In the genomic region with DNA sequence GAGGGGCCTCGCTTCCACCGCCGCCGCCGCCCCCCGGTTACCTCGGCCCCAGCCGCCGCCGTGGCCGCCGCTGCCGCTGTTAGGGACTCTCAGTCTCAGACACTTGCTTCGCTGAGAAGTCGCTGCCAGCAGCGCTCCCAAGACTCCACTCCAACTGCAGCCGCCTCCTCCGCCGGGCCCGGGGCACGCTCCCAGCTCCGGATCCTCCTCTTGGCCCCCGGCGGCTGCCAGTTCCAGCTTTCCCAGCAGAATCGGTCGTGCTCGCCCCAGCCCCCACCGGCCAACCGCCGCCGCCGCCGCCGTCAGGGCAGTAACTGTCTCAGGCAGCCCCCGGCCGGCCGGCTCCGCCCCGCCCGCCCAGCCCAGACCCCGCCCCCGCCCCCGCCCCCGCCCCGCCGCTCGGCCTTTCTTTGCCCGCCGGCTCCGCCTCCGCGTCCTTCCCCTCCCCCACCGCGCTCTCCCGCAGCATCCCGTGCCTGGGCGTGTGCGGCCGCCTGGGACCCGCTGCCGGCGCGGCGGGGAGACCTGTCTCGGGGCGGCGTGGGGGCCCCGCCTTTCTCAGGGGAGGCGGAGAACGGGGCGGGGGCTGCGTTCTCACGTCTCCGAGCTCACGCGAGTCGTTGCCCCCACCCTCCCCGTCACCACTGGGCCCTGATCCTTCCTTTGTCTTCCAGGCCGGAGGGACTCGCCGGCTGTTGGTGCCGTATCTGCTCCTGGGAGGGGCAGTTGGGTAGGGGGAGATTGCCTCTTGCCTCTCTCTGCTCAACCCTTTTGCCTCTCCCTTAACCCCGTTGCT, we compare ENCODE assay signal across 9 cellular contexts. TPM values are rescaled to one million over a fixed set of nuclear protein-coding genes. Genes with fewer than 3 reads are reported as not detected.
DNase-seq lines count a peak whose midpoint lies in the region; ATAC-seq, FAIRE-seq and TF ChIP-seq lines count a peak whose summit lies in the region.
"Had no signal": no experiment of that assay in that cellular context is flagged by ENCODE, and none has a peak within 500 bp of the region (broad histone marks: within the 10 kb centered on the region; RNA-seq: fewer than 3 reads in every experiment).

ANKRD50 (minus strand) TSS at position 316 of the 796 bp plus-strand sequence. CDS start 2,221 bp downstream, outside the sequence.

- H3K27ac Mint-ChIP-seq in CD4-positive, alpha-beta T cell: peak within 1 kb of the TSS; percentile 70
- peak within 1 kb of the TSS; percentile 43 for H3K27ac Mint-ChIP-seq in memory B cell

- peak within 1 kb of the TSS; percentile 62 for H2BK120ac ChIP-seq in H1 (replicated peaks; ENCODE audit: low read depth, low read length)

- no peaks in the 10 kb centered on the region for H3K36me3 Mint-ChIP-seq in CD4-positive, alpha-beta T cell (ENCODE audit: low read depth)
- H3K36me3 Mint-ChIP-seq in memory B cell: no peaks in the 10 kb centered on the region

- peak within 1 kb of the TSS; percentile 84 for H3K18ac ChIP-seq in H1 (ENCODE audit: extremely low read depth, low read length)

- TF ChIP-seq EP300 in H1 (IDR thresholded peaks at IDR 0.05; ENCODE audit: borderline replicate concordance in 1 of 2, low read depth in 2 of 2, low read length in 2 of 2): 0 out of 3 replicates have a peak, but pooled peaks of 1 of the 2 experiments have one; percentile 54

- peaks cover 8% of the 10 kb centered on the region for H3K4me1 Mint-ChIP-seq in CD4-positive, alpha-beta T cell (ENCODE audit: low read depth)
- H3K4me1 Mint-ChIP-seq in memory B cell: peaks cover 5% of the 10 kb centered on the region

- TF ChIP-seq CTCF in CD4-positive, alpha-beta T cell (IDR thresholded peaks at IDR 0.05): no peak
- no peak for TF ChIP-seq CTCF in H1 (IDR thresholded peaks at IDR 0.05; ENCODE audit: control extremely low read depth in 1 of 3, insufficient read depth in 1 of 3, low read depth in 1 of 3, low read length in 3 of 3)

- H3K9me3 Mint-ChIP-seq in CD4-positive, alpha-beta T cell: no peaks in the 10 kb centered on the region
- H3K9me3 Mint-ChIP-seq in memory B cell: peaks cover 3% of the 10 kb centered on the region

- H3K4ac ChIP-seq in H1 (replicated peaks; ENCODE audit: insufficient read length, low read depth, low read length): peak within 1 kb of the TSS; percentile 62

- H3K14ac ChIP-seq in H1 (ENCODE audit: insufficient read length): peak within 1 kb of the TSS; percentile 25

- peak within 1 kb of the TSS; percentile 63 to 81 for H3K4me2 ChIP-seq in H1 (ENCODE audit: insufficient read depth in 1 of 2, low read depth in 2 of 2, low read length in 2 of 2)

- H2BK15ac ChIP-seq in H1 (ENCODE audit: low read length): no peak within 1 kb of the TSS

- no peak for FAIRE-seq in H1 (lab: Jason Lieb, UNC)
- FAIRE-seq: islet of Langerhans had no signal

- TF ChIP-seq RAD21 in H1 (IDR thresholded peaks at IDR 0.05 in 1 of 2, conservative IDR thresholded peaks at IDR 0.05 in 1 of 2; ENCODE audit: low read depth in 2 of 2, low read length in 2 of 2): peak in 1 of 2 experiments; percentile 14

- peaks cover 7% of the 10 kb centered on the region for H3K23me2 ChIP-seq in H1 (ENCODE audit: low read depth, low read length)

- peak within 1 kb of the TSS; percentile 91 for H4K5ac ChIP-seq in H1 (ENCODE audit: insufficient read length, low read depth, low read length)

- H3K27ac ChIP-seq in CD4-positive, alpha-beta T cell (ENCODE audit: low read depth, low read length): no peak within 1 kb of the TSS
- peak within 1 kb of the TSS; percentile 95 for H3K27ac ChIP-seq in H1 (ENCODE audit: low read depth, low read length)

- 2% methylated on average over 39 of the region's 83 CpGs; no CpG with 5 or more reads in 1 of the 2 experiments for WGBS in H1 (ENCODE audit: extremely low coverage in 1 of 2, insufficient coverage in 1 of 2, insufficient read length in 1 of 2, insufficient replicate concordance in 2 of 2, low coverage in 1 of 2, low lambda C conversion rate in 2 of 2, missing lambda C conversion rate in 1 of 2), 2 experiments

- H3K79me1 ChIP-seq in H1 (ENCODE audit: low read depth, low read length): no peaks in the 10 kb centered on the region

- H2BK12ac ChIP-seq in H1 (ENCODE audit: low read depth, low read length): peak within 1 kb of the TSS; percentile 95; the same call in 1 of the 2 replicates

- CTCF ChIA-PET in CD4-positive, alpha-beta T cell (lab: Charles Lee): no interaction called here
- CTCF ChIA-PET in H1 (lab: Charles Lee; ENCODE audit: partially characterized antibody): no interaction called here

- no peak within 1 kb of the TSS; the same call in 1 of the 2 replicates for H2BK20ac ChIP-seq in H1 (ENCODE audit: low read length)

- H3K56ac ChIP-seq in H1 (replicated peaks; ENCODE audit: insufficient read length, low read depth, low read length): peak within 1 kb of the TSS; percentile 63

- H2BK5ac ChIP-seq in H1 (ENCODE audit: low read depth, low read length): peak within 1 kb of the TSS; percentile 79

- no peaks in the 10 kb centered on the region for H3K27me3 ChIP-seq in CD4-positive, alpha-beta T cell (ENCODE audit: control insufficient read depth, insufficient read depth, low read length)
- no peaks in the 10 kb centered on the region for H3K27me3 ChIP-seq in H1 (replicated peaks in 1 of 4; ENCODE audit: control insufficient read depth in 3 of 4, extremely low read depth in 1 of 4, insufficient read depth in 3 of 4, low read length in 3 of 4)

- DNase-seq in CD4-positive, alpha-beta T cell: peak; percentile 15 to 62 (median 48)
- DNase-seq in NCI-H748 treated with DMSO at 0.1 percent for 48 hours (lab: John Stamatoyannopoulos, UW) (peak; percentile 75), H1 (ENCODE audit: low read depth in 1 of 2, low spot score in 2 of 2) (peak; percentile 87), memory B cell (ENCODE audit: low spot score in 2 of 2) (peak; percentile 9 to 34)
- DNase-seq in activated CD8-positive, alpha-beta memory T cell treated with anti-CD3 and anti-CD28 coated beads for 24 hours: peak; percentile 82
- peak; percentile 12 to 54 (median 19) for DNase-seq in stimulated activated CD4-positive, alpha-beta T cell treated with anti-CD3 and anti-CD28 coated beads, TNF-alpha, amount 100 ng/mL, for 48 hours (ENCODE audit: low read depth in 3 of 3)

- no peaks in the 10 kb centered on the region for H3K27me3 Mint-ChIP-seq in CD4-positive, alpha-beta T cell
- H3K27me3 Mint-ChIP-seq in memory B cell: peaks cover 13% of the 10 kb centered on the region

- peaks cover 7 to 11% of the 10 kb centered on the region in 2 experiments for H4K20me1 ChIP-seq in H1 (replicated peaks in 1 of 2; ENCODE audit: control insufficient read depth in 1 of 2, insufficient read depth in 2 of 2, low read length in 2 of 2)

- peak within 1 kb of the TSS; percentile 28 for H2AFZ ChIP-seq in H1 (ENCODE audit: low read length)

- H3K9me3 ChIP-seq in CD4-positive, alpha-beta T cell (ENCODE audit: control insufficient read depth, low read length): no peaks in the 10 kb centered on the region
- no peaks in the 10 kb centered on the region for H3K9me3 ChIP-seq in H1 (ENCODE audit: insufficient read depth in 2 of 2, low read depth in 1 of 2, low read length in 1 of 2)

- peak; percentile 82 for ATAC-seq in CD4-positive, alpha-beta T cell (ENCODE audit: poor library complexity)
- ATAC-seq in GM19438 (IDR thresholded peaks at IDR 0.05; ENCODE audit: low read depth, unreplicated experiment): peak; percentile 57
- peak; percentile 53 for ATAC-seq in HG03565 (IDR thresholded peaks at IDR 0.05; ENCODE audit: unreplicated experiment)
- ATAC-seq in memory B cell (ENCODE audit: low read depth): peak; percentile 69

- H3K4me3 ChIP-seq in H1 (ENCODE audit: extremely low read depth in 1 of 4, insufficient read depth in 2 of 4, low read depth in 3 of 4, low read length in 4 of 4): peak within 1 kb of the TSS; percentile 82 to 94 (median 88)

- POLR2A ChIA-PET in CD4-positive, alpha-beta T cell (lab: Charles Lee): no interaction called here
- POLR2A ChIA-PET in H1 (lab: Charles Lee; ENCODE audit: partially characterized antibody): interaction anchor here (0.6 to 2.2 kb wide), 10 partner anchors 10 to 480 kb away, joined by 3 to 7 read pairs (median 4); no protein-coding TSS in a partner anchor

- peak within 1 kb of the TSS; percentile 72 to 88 (median 78) for H3K9ac ChIP-seq in H1 (replicated peaks in 1 of 4; ENCODE audit: extremely low read depth in 1 of 4, low read depth in 3 of 4, low read length in 3 of 4)

- H3K23ac ChIP-seq in H1 (ENCODE audit: insufficient read length): no peak within 1 kb of the TSS

- peak in 1 of 2 experiments; percentile 75; a peak in 2 of 3 replicates for TF ChIP-seq POLR2A in H1 (IDR thresholded peaks at IDR 0.05; ENCODE audit: control extremely low read depth in 1 of 2, low read depth in 2 of 2, low read length in 2 of 2)

- peak within 1 kb of the TSS; percentile 96 for H3K4me3 Mint-ChIP-seq in CD4-positive, alpha-beta T cell
- H3K4me3 Mint-ChIP-seq in memory B cell: peak within 1 kb of the TSS; percentile 83

- H4K91ac ChIP-seq in H1 (replicated peaks; ENCODE audit: insufficient read length, low read length): peak within 1 kb of the TSS; percentile 36

- H2AK5ac ChIP-seq in H1 (ENCODE audit: low read depth, low read length): peak within 1 kb of the TSS; percentile 11; the same call in 1 of the 2 replicates

- H3K79me2 ChIP-seq in H1 (ENCODE audit: control insufficient read depth in 1 of 2, insufficient read depth in 2 of 2, low read length in 2 of 2): peaks cover 19 to 43% of the 10 kb centered on the region in 2 experiments; a peak in 3 of 4 replicates

- intact Hi-C loops in CD4-positive, alpha-beta T cell (cut with DNase I, micrococcal nuclease): loop anchor here (10.0 kb wide), 2 partner anchors 1318 to 1328 kb away; partner anchors contain the start of gene SPRY1 (in 1 of the 2)

- peaks cover 0 to 7% (median 0%) of the 10 kb centered on the region in 4 experiments; a peak in 1 of 8 replicates for H3K36me3 ChIP-seq in H1 (ENCODE audit: control insufficient read depth in 2 of 4, insufficient read depth in 4 of 4, low read length in 3 of 4)

- H4K8ac ChIP-seq in H1 (ENCODE audit: extremely low read depth, insufficient read depth, low read length): peak within 1 kb of the TSS; percentile 94

- peaks cover 0 to 10% (median 4%) of the 10 kb centered on the region in 4 experiments; a peak in 4 of 7 replicates for H3K4me1 ChIP-seq in H1 (replicated peaks in 1 of 4; ENCODE audit: control insufficient read depth in 3 of 4, insufficient read depth in 4 of 4, low read length in 3 of 4)

TF ChIP-seq in H1, 55 proteins besides CTCF, POLR2A, EP300 and RAD21 (continues in another document):
- TF ChIP-seq POLR2AphosphoS5 (IDR thresholded peaks at IDR 0.05; ENCODE audit: low read depth, low read length) (peak; percentile 73), CHD2 (IDR thresholded peaks at IDR 0.05; ENCODE audit: low read length) (peak; percentile 73)

RNA-seq across cellular contexts. Expression of gene ANKRD50, which starts in this region (rescaled TPM):
- total RNA-seq in CD4-positive, alpha-beta T cell: under 1 TPM; 0.27 to 0.36 TPM
- 23.3 and 25.0 TPM in 2 replicates for total RNA-seq in H1 (2021; fragmentation: NEBNext Ultra II Directional; extraction: Animal tissue kit (Norgen Biotek cat#: 25700))
- 4.6 and 8.5 TPM in 2 replicates for polyA plus RNA-seq in H1 (2011; rRNA removed)
- polyA plus RNA-seq in H1 (2011; cell fraction: cytosol; rRNA removed): 7.6 TPM
- polyA plus RNA-seq in H1 (2011; cell fraction: nucleus; rRNA removed): 5.4 TPM
- 13.2 to 25.4 TPM (median 18.5 TPM) in 4 replicates for polyA plus RNA-seq in H1 (2012, experiment 1 of 2)
- polyA plus RNA-seq in H1 (2012, experiment 2 of 2): 0.73 TPM
- 9.3 TPM for polyA plus RNA-seq in H1 (2013, experiment 1 of 2)
- 8.8 TPM for polyA plus RNA-seq in H1 (2013, experiment 2 of 2)
- polyA minus RNA-seq in H1 (2011; rRNA and poly(A)+ RNA removed): 57.9 and 82.0 TPM in 2 replicates
- polyA minus RNA-seq in H1 (2011; cell fraction: cytosol; rRNA and poly(A)+ RNA removed): 24.9 TPM
- polyA minus RNA-seq in H1 (2011; cell fraction: nucleus; rRNA and poly(A)+ RNA removed): 51.5 TPM

Comparison
In these comparisons a context has a peak if more than half of its experiments do, and no peak if none do; other contexts are left out.
1. RNA of gene ANKRD50 (total RNA-seq): 23.3 to 25.0 TPM in H1; 0.27 to 0.36 TPM in CD4-positive, alpha-beta T cell; every median in the first group is over 10 times any median in the second.
2. Peak in DNase-seq and ATAC-seq in CD4-positive, alpha-beta T cell; RNA of the gene not detected or under 1 TPM.
3. DNase-seq: peak in every context shown above with its lines; median percentile 87 in H1; 82 in activated CD8-positive, alpha-beta memory T cell treated with anti-CD3 and anti-CD28 coated beads for 24 hours; 75 in NCI-H748 treated with DMSO at 0.1 percent for 48 hours; 48 in CD4-positive, alpha-beta T cell; 22 in memory B cell; 19 in stimulated activated CD4-positive, alpha-beta T cell treated with anti-CD3 and anti-CD28 coated beads, TNF-alpha, amount 100 ng/mL, for 48 hours.
4. Peak in every context shown above with its lines, with median percentiles within 50 percentile points of each other: ATAC-seq.